Comparison of ENCODE assay signal across 12 cellular contexts in the genomic region with DNA sequence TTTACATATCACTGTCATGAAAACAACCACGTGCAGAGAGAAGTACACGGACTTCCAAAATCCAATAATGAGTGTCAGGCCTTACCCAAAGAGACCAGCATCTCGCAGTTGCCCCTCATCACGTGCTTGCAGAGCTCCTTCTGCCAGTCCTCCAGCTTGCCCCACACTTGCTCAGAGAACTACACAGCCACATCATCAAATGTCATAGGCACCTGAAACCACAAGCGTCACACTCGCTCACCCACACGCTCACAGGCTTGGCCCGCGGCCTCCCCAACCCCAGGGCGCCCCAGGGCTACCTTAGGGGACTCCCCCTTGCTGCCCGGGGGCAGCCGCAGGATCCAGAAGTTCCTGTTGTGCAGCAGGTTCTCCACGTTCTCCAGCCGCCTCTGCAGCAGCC.
DNase-seq lines count a peak whose midpoint lies in the region; ATAC-seq and TF ChIP-seq lines count a peak whose summit lies in the region.
"Had no signal": no experiment of that assay in that cellular context is flagged by ENCODE, and none has a peak within 500 bp of the region (broad histone marks: within the 10 kb centered on the region; RNA-seq: fewer than 3 reads in every experiment).

No MANE protein-coding gene starts in this region.

- no peak overlapping the region for H3K23ac ChIP-seq in mesendoderm (ENCODE audit: low read length)

- TF ChIP-seq CTCF in transverse colon (IDR thresholded peaks at IDR 0.05) (no peak), sigmoid colon (IDR thresholded peaks at IDR 0.05) (no peak)

- no peak overlapping the region for H4K8ac ChIP-seq in mesendoderm (ENCODE audit: low read depth, low read length)

- in situ Hi-C loops in transverse colon (cut with MboI; ENCODE audit: low pct_ligation_motif_present in 1 of 4, low pct_unique_long_range_greater_than_20kb in 1 of 4, low sequenced_read_pairs in 3 of 4) = no loop called here

- H3K36me3 Mint-ChIP-seq in activated naive CD4-positive, alpha-beta T cell treated with anti-CD3 and anti-CD28 coated beads, Interleukin-2, amount 50 U/mL, for 72 hours = peaks cover 17 to 36% of the 10 kb centered on the region in 2 donors

- TF ChIP-seq EP300 in transverse colon (IDR thresholded peaks at IDR 0.05; ENCODE audit: low read depth) (no peak), sigmoid colon (IDR thresholded peaks at IDR 0.05) (no peak)

- H3K36me3 ChIP-seq in transverse colon = peaks cover 0 to 42% (median 14%) of the 10 kb centered on the region in 4 donors
- peaks cover 31 to 54% (median 48%) of the 10 kb centered on the region in 4 donors for H3K36me3 ChIP-seq in sigmoid colon
- peaks cover 8% of the 10 kb centered on the region for H3K36me3 ChIP-seq in mesendoderm (ENCODE audit: control insufficient read depth, insufficient read depth, low read length)

- H3K9me3 Mint-ChIP-seq in activated naive CD4-positive, alpha-beta T cell treated with anti-CD3 and anti-CD28 coated beads, Interleukin-2, amount 50 U/mL, for 72 hours = no peaks in the 10 kb centered on the region
- H3K9me3 Mint-ChIP-seq: endodermal cell had no signal

- DNase-seq in cardiac septum (ENCODE audit: low spot score) (peak; percentile 59), Right ventricle myocardium inferior (ENCODE audit: missing footprints) (no peak), transverse colon (peak; percentile 14), NCI-H1105 treated with DMSO at 0.1 percent for 48 hours (lab: John Stamatoyannopoulos, UW) (no peak), sigmoid colon (no peak), mesendoderm (no peak)
- DNase-seq in activated naive CD4-positive, alpha-beta T cell treated with anti-CD3 and anti-CD28 coated beads, Interleukin-2, amount 50 U/mL, for 72 hours (ENCODE audit: low spot score in 2 of 2) = peak; percentile 46 to 87
- DNase-seq: AML-193, endodermal cell, left ventricle myocardium superior, NCI-H2107 had no signal

- H2BK5ac ChIP-seq in mesendoderm (ENCODE audit: low read length) = no peak overlapping the region

- H3K4me1 ChIP-seq in transverse colon (peaks cover 10 to 27% (median 18%) of the 10 kb centered on the region in 4 donors), sigmoid colon (peaks cover 0 to 30% (median 23%) of the 10 kb centered on the region in 4 donors), mesendoderm (ENCODE audit: control insufficient read depth, low read depth, low read length) (no peaks in the 10 kb centered on the region)

- no peak overlapping the region for H3K4me3 ChIP-seq in transverse colon
- no peak overlapping the region for H3K4me3 ChIP-seq in sigmoid colon
- no peak overlapping the region for H3K4me3 ChIP-seq in mesendoderm (ENCODE audit: low read length)

- H2AK5ac ChIP-seq in mesendoderm (ENCODE audit: low read length) = no peak overlapping the region

- H3K27ac Mint-ChIP-seq in activated naive CD4-positive, alpha-beta T cell treated with anti-CD3 and anti-CD28 coated beads, Interleukin-2, amount 50 U/mL, for 72 hours = peak overlapping the region; percentile 39 to 92
- H3K27ac Mint-ChIP-seq: endodermal cell had no signal

- intact Hi-C loops in cardiac septum (cut with DNase I) (no loop called here), Right ventricle myocardium inferior (cut with DNase I) (loop anchor here (10.0 kb wide), 2 partner anchors 126 to 196 kb away; a partner anchor contains a TSS), transverse colon (cut with DNase I; ENCODE audit: low total_unique reads) (no loop called here), sigmoid colon (cut with DNase I) (loop anchor here (10.0 kb wide), 1 partner anchor 356 kb away; a partner anchor contains a TSS)

- no peak overlapping the region for H3K4me2 ChIP-seq in mesendoderm (ENCODE audit: low read length)

- no peak overlapping the region for H3K18ac ChIP-seq in mesendoderm (ENCODE audit: low read length)

- H3K9me3 ChIP-seq in transverse colon = no peaks in the 10 kb centered on the region
- no peaks in the 10 kb centered on the region for H3K9me3 ChIP-seq in sigmoid colon

- peaks cover 11% of the 10 kb centered on the region for H3K79me1 ChIP-seq in mesendoderm (ENCODE audit: low read length)

- ATAC-seq in Right ventricle myocardium inferior (no peak), HG03378 (IDR thresholded peaks at IDR 0.05; ENCODE audit: unreplicated experiment) (peak; percentile 40)
- peak; percentile 37 to 75 for ATAC-seq in activated naive CD4-positive, alpha-beta T cell treated with anti-CD3 and anti-CD28 coated beads, Interleukin-2, amount 50 U/mL, for 72 hours
- ATAC-seq: left ventricle myocardium superior had no signal

- H3K4ac ChIP-seq in mesendoderm (ENCODE audit: low read depth, low read length) = no peak overlapping the region

- H3K27me3 ChIP-seq in transverse colon (no peaks in the 10 kb centered on the region), sigmoid colon (no peaks in the 10 kb centered on the region), mesendoderm (ENCODE audit: insufficient read depth, low read length, poor library complexity) (no peaks in the 10 kb centered on the region)

- peaks cover 18% of the 10 kb centered on the region for H3K79me2 ChIP-seq in mesendoderm (ENCODE audit: control insufficient read depth, insufficient read depth, low read length)

- no peak for TF ChIP-seq POLR2A in transverse colon (IDR thresholded peaks at IDR 0.05)
- TF ChIP-seq POLR2A in sigmoid colon (IDR thresholded peaks at IDR 0.05) = no peak

- H2BK15ac ChIP-seq in mesendoderm (replicated peaks; ENCODE audit: low read depth) = no peak overlapping the region

- no peak overlapping the region for H4K5ac ChIP-seq in mesendoderm (ENCODE audit: low read length)

- no peak overlapping the region for H3K56ac ChIP-seq in mesendoderm (ENCODE audit: low read length)

- 70 to 80% methylated on average over 2 to 14 of the region's 14 CpGs for WGBS in transverse colon (ENCODE audit: low coverage in 1 of 2), 2 donors
- 76 to 85% methylated on average over 14 of the region's 14 CpGs for WGBS in sigmoid colon, 2 donors
- no CpG with 5 or more reads among the region's 14 CpGs for WGBS in mesendoderm (ENCODE audit: extremely low coverage, insufficient coverage, low lambda C conversion rate)

- no peak overlapping the region for H3K9ac ChIP-seq in mesendoderm (ENCODE audit: low read length)

- no peak overlapping the region for H2BK120ac ChIP-seq in mesendoderm (ENCODE audit: low read depth, low read length)

- H3K27ac ChIP-seq in transverse colon (no peak overlapping the region), sigmoid colon (no peak overlapping the region), mesendoderm (ENCODE audit: low read depth, low read length) (no peak overlapping the region)

Comparison
In these comparisons a context has a peak if more than half of its experiments do, and no peak if none do; other contexts are left out.
1. DNase-seq: peak in cardiac septum (single experiment), activated naive CD4-positive, alpha-beta T cell treated with anti-CD3 and anti-CD28 coated beads, Interleukin-2, amount 50 U/mL, for 72 hours (2 of 2) and transverse colon (single experiment); none in Right ventricle myocardium inferior (single experiment), NCI-H1105 treated with DMSO at 0.1 percent for 48 hours (single experiment), sigmoid colon (single experiment) and mesendoderm (single experiment).
2. intact Hi-C loops: an anchor here in Right ventricle myocardium inferior (10.0 kb wide) and sigmoid colon (10.0 kb wide); none called in cardiac septum and transverse colon.